ENCODE assay signal across 18 cellular contexts in the genomic region with DNA sequence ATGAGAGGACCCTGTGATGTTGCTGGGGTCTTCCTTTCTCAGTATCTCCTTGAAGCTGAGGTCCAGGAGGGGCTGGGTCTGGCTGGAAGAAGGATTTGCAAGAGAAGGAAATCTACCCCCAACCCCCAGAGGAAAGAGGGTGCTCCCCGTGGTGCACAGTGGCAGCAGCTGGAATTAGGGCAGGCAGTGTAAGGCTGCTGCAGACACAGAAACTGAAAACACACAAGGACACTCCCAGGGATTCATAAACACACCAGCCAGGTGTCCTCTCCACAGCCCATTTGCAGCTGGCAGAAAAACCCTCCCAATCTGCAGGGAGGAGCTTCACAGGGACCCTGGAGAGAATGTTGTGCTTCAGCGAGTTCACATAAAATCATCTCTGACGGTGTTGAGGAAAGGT.
DNase-seq lines count a peak whose midpoint lies in the region; ATAC-seq and TF ChIP-seq lines count a peak whose summit lies in the region.
"Had no signal": no experiment of that assay in that cellular context is flagged by ENCODE, and none has a peak within 500 bp of the region (broad histone marks: within the 10 kb centered on the region; RNA-seq: fewer than 3 reads in every experiment).

No MANE protein-coding gene starts in this region.

- no peak overlapping the region for H3K4me3 ChIP-seq in neuronal stem cell (ENCODE audit: low read length in 2 of 2)
- no peak overlapping the region for H3K4me3 ChIP-seq in tibial artery

- no peaks in the 10 kb centered on the region for H3K9me3 ChIP-seq in neuronal stem cell (replicated peaks in 1 of 2; ENCODE audit: control insufficient read depth in 2 of 2, insufficient read depth in 1 of 2, low read depth in 1 of 2, low read length in 2 of 2)
- H3K9me3 ChIP-seq in tibial artery = no peaks in the 10 kb centered on the region

- WGBS in neuronal stem cell (ENCODE audit: extremely low coverage in 2 of 2, insufficient read length in 2 of 2, insufficient replicate concordance in 1 of 2), 2 donors = no CpG with 5 or more reads among the region's 3 CpGs

- H3K23ac ChIP-seq in neuronal stem cell (ENCODE audit: low read depth, low read length, poor library complexity) = peak overlapping the region; percentile 9

- H3K18ac ChIP-seq in neuronal stem cell (ENCODE audit: low read length) = no peak overlapping the region

- H3K79me1 ChIP-seq in neuronal stem cell (ENCODE audit: low read depth, low read length) = no peaks in the 10 kb centered on the region

- H2BK120ac ChIP-seq in neuronal stem cell (ENCODE audit: low read depth, low read length) = no peak overlapping the region

- H3K27ac ChIP-seq in neuronal stem cell (replicated peaks; ENCODE audit: low read length) (no peak overlapping the region), tibial artery (no peak overlapping the region)

- H2BK15ac ChIP-seq in neuronal stem cell (ENCODE audit: low read length) = no peak overlapping the region

- H3K4ac ChIP-seq in neuronal stem cell (ENCODE audit: low read length) = no peak overlapping the region

- no peak overlapping the region for H4K8ac ChIP-seq in neuronal stem cell (ENCODE audit: low read depth, low read length)

- H3K27me3 ChIP-seq in neuronal stem cell (ENCODE audit: control insufficient read depth in 3 of 3, insufficient read depth in 3 of 3, low read depth in 1 of 3, low read length in 3 of 3) = no peaks in the 10 kb centered on the region
- H3K27me3 ChIP-seq in tibial artery = no peaks in the 10 kb centered on the region

- no peak overlapping the region for H2AK5ac ChIP-seq in neuronal stem cell (ENCODE audit: low read depth, low read length)

- H3K14ac ChIP-seq in neuronal stem cell (ENCODE audit: low read length) = no peak overlapping the region

- peaks cover 0 to 7% of the 10 kb centered on the region in 2 donors for H3K4me1 ChIP-seq in neuronal stem cell (ENCODE audit: control insufficient read depth in 2 of 2, insufficient read depth in 1 of 2, low read depth in 1 of 2, low read length in 2 of 2)
- peaks cover 0 to 6% (median 0%) of the 10 kb centered on the region in 4 donors for H3K4me1 ChIP-seq in tibial artery

- no peak overlapping the region for H2BK12ac ChIP-seq in neuronal stem cell (ENCODE audit: low read length)

- H3K4me2 ChIP-seq in neuronal stem cell (ENCODE audit: insufficient read depth, low read length, poor library complexity, severe bottlenecking) = no peak overlapping the region

- no peak for TF ChIP-seq CTCF in tibial artery (IDR thresholded peaks at IDR 0.05)

- DNase-seq in NCI-H2081 (lab: John Stamatoyannopoulos, UW) (peak; percentile 8 to 41), NCI-H2081 treated with DMSO at 0.1 percent for 48 hours (lab: John Stamatoyannopoulos, UW) (no peak), NCI-H146 (lab: John Stamatoyannopoulos, UW) (peak; percentile 72), RPMI8226 (peak; percentile 51), neuronal stem cell (ENCODE audit: low spot score) (no peak), NCI-H1436 (lab: John Stamatoyannopoulos, UW) (no peak), tibial artery (no peak)
- DNase-seq: activated CD4-positive, CD25-positive, alpha-beta regulatory T cell; activated naive CD4-positive, alpha-beta T cell treated with anti-CD3 and anti-CD28 coated beads, Interleukin-2, amount 50 U/mL, for 16 hours; CD8-positive, alpha-beta T cell; effector CD8-positive, alpha-beta T cell; Karpas-422; left ventricle myocardium superior; naive thymus-derived CD8-positive, alpha-beta T cell; NCI-H446 treated with DMSO at 0.1 percent for 48 hours; stimulated activated CD4-positive, alpha-beta T cell treated with anti-CD3 and anti-CD28 coated beads, Interleukin-1b, Interleukin-23, amount 100 ng/mL, for 48 hours; T-helper 1 cell had no signal

- no peak for ATAC-seq in HG03439 (IDR thresholded peaks at IDR 0.05; ENCODE audit: unreplicated experiment)
- ATAC-seq: CD8-positive, alpha-beta T cell; naive thymus-derived CD8-positive, alpha-beta T cell had no signal

- no peak overlapping the region for H4K91ac ChIP-seq in neuronal stem cell (ENCODE audit: low read depth, low read length, poor library complexity)

- H3K36me3 ChIP-seq in neuronal stem cell (replicated peaks in 1 of 2; ENCODE audit: control insufficient read depth in 2 of 2, insufficient read depth in 2 of 2, low read length in 2 of 2) (no peaks in the 10 kb centered on the region), tibial artery (no peaks in the 10 kb centered on the region)

- no peak overlapping the region for H2BK5ac ChIP-seq in neuronal stem cell (ENCODE audit: low read length)

- intact Hi-C loops in tibial artery (cut with DNase I; ENCODE audit: low total_unique reads) = loop anchor here (10.0 kb wide), 1 partner anchor 191 kb away; no protein-coding TSS in a partner anchor

- no peak overlapping the region for H2AFZ ChIP-seq in neuronal stem cell (ENCODE audit: low read length)

- H3K9ac ChIP-seq in neuronal stem cell (ENCODE audit: low read depth, low read length, poor library complexity) = no peak overlapping the region

Comparison
In these comparisons a context has a peak if more than half of its experiments do, and no peak if none do; other contexts are left out.
1. DNase-seq: peak in NCI-H2081 (2 of 2), NCI-H146 (single experiment) and RPMI8226 (single experiment); none in NCI-H2081 treated with DMSO at 0.1 percent for 48 hours (single experiment), neuronal stem cell (single experiment), NCI-H1436 (single experiment) and tibial artery (0 of 2).